Comparison of ENCODE assay signal across 6 cellular contexts in genomic region chr5:23420214-23420613, GRCh38.
DNase-seq lines count a peak whose midpoint lies in the region; ATAC-seq, FAIRE-seq and TF ChIP-seq lines count a peak whose summit lies in the region.
"Not testable (repeated sequence)": the region's sequence is repeated elsewhere in the genome, so short reads cannot be mapped to it uniquely, and the experiment has no call there.

No MANE protein-coding gene starts in this region.

- no CpG with 5 or more reads among the region's 3 CpGs for WGBS in trophoblast cell (ENCODE audit: extremely low coverage, insufficient coverage, insufficient read length)

- H3K4me1 Mint-ChIP-seq in MCF 10A (ENCODE audit: insufficient read depth, unreplicated experiment): not testable (repeated sequence)

- H3K27ac ChIP-seq in HUES6 (ENCODE audit: low read depth, low read length): peak overlapping the region; percentile 66; the same call in 1 of the 2 replicates
- H3K27ac ChIP-seq in SU-DHL-6 (ENCODE audit: low read depth, low read length); kidney (ENCODE audit: low read depth in 2 of 2, low read length in 2 of 2): not testable (repeated sequence)
- H3K27ac ChIP-seq in trophoblast cell (ENCODE audit: low read depth, low read length): peak overlapping the region; percentile 57

- H3F3A ChIP-seq in SU-DHL-6 (ENCODE audit: insufficient read depth): not testable (repeated sequence)

- not testable (repeated sequence) for H3K79me1 ChIP-seq in trophoblast cell (ENCODE audit: low read length)

- H3K4me2 ChIP-seq in SU-DHL-6 (ENCODE audit: low read depth, low read length, poor library complexity, severe bottlenecking); trophoblast cell (ENCODE audit: low read length): not testable (repeated sequence)

- not testable (repeated sequence) for H3K27me3 ChIP-seq in HUES6 (ENCODE audit: control insufficient read depth, insufficient read depth, low read length); SU-DHL-6 (ENCODE audit: low read length); trophoblast cell (ENCODE audit: insufficient read depth, low read length)

- not testable (repeated sequence) for H3K9me3 Mint-ChIP-seq in MCF 10A (ENCODE audit: unreplicated experiment)

- not testable (repeated sequence) for H4K20me1 ChIP-seq in SU-DHL-6 (ENCODE audit: low read depth, low read length)

- H3K9me2 ChIP-seq in SU-DHL-6 (replicated peaks; ENCODE audit: insufficient read depth, low read length): not testable (repeated sequence)

- not testable (repeated sequence) for H3K23ac ChIP-seq in trophoblast cell (ENCODE audit: low read length)

- CTCF ChIA-PET in MCF 10A (lab: Yijun Ruan, JAX): interaction anchor here (0.6 to 0.7 kb wide), 2 partner anchors 10 to 1382 kb away, joined by 3 to 6 read pairs; no protein-coding TSS in a partner anchor

- H2BK120ac ChIP-seq in trophoblast cell (ENCODE audit: insufficient read depth, low read length, poor library complexity): not testable (repeated sequence)

- H3K4me1 ChIP-seq in HUES6 (ENCODE audit: control insufficient read depth, insufficient read depth, low read length): peaks cover 17% of the 10 kb centered on the region; the same call in 1 of the 2 replicates
- H3K4me1 ChIP-seq in kidney (ENCODE audit: control insufficient read depth in 1 of 2, insufficient read depth in 1 of 2, low read depth in 1 of 2, low read length in 2 of 2); trophoblast cell (ENCODE audit: control insufficient read depth in 1 of 2, insufficient read depth in 2 of 2, low read length in 2 of 2): not testable (repeated sequence)

- H2BK12ac ChIP-seq in trophoblast cell (ENCODE audit: low read length): not testable (repeated sequence)

- H3K4me3 ChIP-seq in HUES6 (ENCODE audit: low read depth, low read length); SU-DHL-6 (ENCODE audit: insufficient read depth, low read length, poor library complexity, severe bottlenecking); kidney (ENCODE audit: low read length in 2 of 2); trophoblast cell (ENCODE audit: low read depth, low read length): not testable (repeated sequence)

- H3K14ac ChIP-seq in trophoblast cell (ENCODE audit: low read length): not testable (repeated sequence)

- FAIRE-seq in kidney (lab: Jason Lieb, UNC): not testable (repeated sequence)

- H3K4ac ChIP-seq in trophoblast cell (ENCODE audit: low read depth, low read length): not testable (repeated sequence)

- not testable (repeated sequence) for H4K8ac ChIP-seq in trophoblast cell (ENCODE audit: low read depth, low read length)

- TF ChIP-seq CTCF in SU-DHL-6 (IDR thresholded peaks at IDR 0.05; ENCODE audit: insufficient read depth, low read length, poor library complexity, severe bottlenecking); MCF 10A (IDR thresholded peaks at IDR 0.05; ENCODE audit: unreplicated experiment); kidney (IDR thresholded peaks at IDR 0.05; ENCODE audit: borderline replicate concordance, extremely low read depth, insufficient read depth): not testable (repeated sequence)

- H3K4me3 Mint-ChIP-seq in MCF 10A (ENCODE audit: unreplicated experiment): not testable (repeated sequence)

- not testable (repeated sequence) for H4K91ac ChIP-seq in trophoblast cell (ENCODE audit: low read depth, low read length)

- peak overlapping the region; percentile 36 for H3K27ac Mint-ChIP-seq in MCF 10A (ENCODE audit: low read depth, unreplicated experiment)

- H3K18ac ChIP-seq in trophoblast cell (ENCODE audit: low read length): not testable (repeated sequence)

- H3K9me3 ChIP-seq in HUES6 (ENCODE audit: control insufficient read depth, insufficient read depth, low read depth, low read length): peaks cover 14% of the 10 kb centered on the region
- not testable (repeated sequence) for H3K9me3 ChIP-seq in SU-DHL-6 (ENCODE audit: insufficient read depth, low read length); kidney (ENCODE audit: control insufficient read depth in 1 of 2, low read length in 2 of 2); trophoblast cell (ENCODE audit: insufficient read depth, low read depth, low read length)

- peak; percentile 80 for ATAC-seq in left lobe of liver

- H2BK5ac ChIP-seq in trophoblast cell (ENCODE audit: low read depth, low read length, poor library complexity): not testable (repeated sequence)

- DNase-seq in MCF 10A (ENCODE audit: unreplicated experiment); trophoblast cell: not testable (repeated sequence)
- DNase-seq in kidney (peak; percentile 71), left lobe of liver (ENCODE audit: low spot score) (peak; percentile 54)

- not testable (repeated sequence) for H3K36me3 Mint-ChIP-seq in MCF 10A (ENCODE audit: insufficient read depth, unreplicated experiment)

- H2AK5ac ChIP-seq in trophoblast cell (ENCODE audit: low read length): not testable (repeated sequence)

- H3K79me2 ChIP-seq in SU-DHL-6 (ENCODE audit: insufficient read depth, low read length); trophoblast cell (ENCODE audit: control insufficient read depth, insufficient read depth, low read length, poor library complexity): not testable (repeated sequence)

- not testable (repeated sequence) for BruUV-seq in MCF 10A (replicated peaks; lab: Mats Ljungman, UMichigan)

- POLR2A ChIA-PET in MCF 10A (lab: Yijun Ruan, JAX): interaction anchor here (0.6 to 1.5 kb wide), 2 partner anchors 87 to 1170 kb away, joined by 3 read pairs; no protein-coding TSS in a partner anchor

- not testable (repeated sequence) for H4K12ac ChIP-seq in trophoblast cell (ENCODE audit: low read depth, low read length)

- not testable (repeated sequence) for H3K27me3 Mint-ChIP-seq in MCF 10A (ENCODE audit: insufficient read depth, unreplicated experiment)

- H3K36me3 ChIP-seq in HUES6 (ENCODE audit: control insufficient read depth, insufficient read depth, low read length); SU-DHL-6 (ENCODE audit: low read length); kidney (ENCODE audit: control insufficient read depth in 1 of 2, insufficient read depth in 2 of 2, low read length in 2 of 2); trophoblast cell (ENCODE audit: control insufficient read depth in 1 of 2, insufficient read depth in 2 of 2, low read length in 2 of 2): not testable (repeated sequence)

- intact Hi-C loops in MCF 10A (cut with micrococcal nuclease); kidney (cut with DNase I): not testable (repeated sequence)

- not testable (repeated sequence) for H3K9ac ChIP-seq in HUES6 (ENCODE audit: low read length); SU-DHL-6 (ENCODE audit: low read length); kidney (ENCODE audit: low read length in 2 of 2); trophoblast cell (ENCODE audit: low read length)

- peak overlapping the region; percentile 87 for H2AFZ ChIP-seq in SU-DHL-6 (ENCODE audit: low read depth, low read length, severe bottlenecking)
- not testable (repeated sequence) for H2AFZ ChIP-seq in trophoblast cell (ENCODE audit: insufficient read depth, low read length, poor library complexity)
